25 cellular contexts compared by ENCODE assay signal in genomic region chr18:37328946-37329719, GRCh38.
"Had no signal": no experiment of that assay in that cellular context is flagged by ENCODE, and none has a peak within 500 bp of the region (broad histone marks: within the 10 kb centered on the region; RNA-seq: fewer than 3 reads in every experiment).

No MANE protein-coding gene starts in this region.

- H3K79me2 ChIP-seq: hepatocyte had no signal

- H3K36me3 Mint-ChIP-seq: naive B cell; stimulated activated memory B cell treated with anti-CD40 and anti-IgM and Interleukin-4, amounts not matched to agents 10 μg/mL and 1 μg/mL and 100 μg/mL, for 72 hours had no signal

- H3K36me3 ChIP-seq: colonic mucosa, neutrophil, right lobe of liver, spleen, tibial artery, upper lobe of left lung had no signal

- H3K27me3 Mint-ChIP-seq: stimulated activated naive CD8-positive, alpha-beta T cell treated with anti-CD3 and anti-CD28 coated beads, Interleukin-15, Interleukin-2, amounts not matched to agents 100 ng/mL and 50 ng/mL, for 24 hours had no signal

- H3K9me3 Mint-ChIP-seq: endodermal cell; nephron; stimulated activated memory B cell treated with anti-CD40 and anti-IgM and Interleukin-4, amounts not matched to agents 10 μg/mL and 1 μg/mL and 100 μg/mL, for 72 hours; stimulated activated naive CD8-positive, alpha-beta T cell treated with anti-CD3 and anti-CD28 coated beads, Interleukin-15, Interleukin-2, amounts not matched to agents 100 ng/mL and 50 ng/mL, for 24 hours had no signal

- DNase-seq: colonic mucosa; effector CD4-positive, alpha-beta T cell; endodermal cell; foreskin melanocyte; head of caudate nucleus; kidney; left colon; left ventricle myocardium superior; mesendoderm; naive B cell; psoas muscle; retina; right lobe of liver; spleen; stimulated activated CD4-positive, alpha-beta T cell treated with anti-CD3 and anti-CD28 coated beads, Interleukin-15, amount 100 ng/mL, for 24 hours; stimulated activated CD4-positive, alpha-beta T cell treated with anti-CD3 and anti-CD28 coated beads, Interleukin-1b, Interleukin-23, amount 100 ng/mL, for 48 hours; stimulated activated CD4-positive, alpha-beta T cell treated with anti-CD3 and anti-CD28 coated beads, Interleukin-4, amount 100 ng/mL, for 24 hours; tibial artery; upper lobe of left lung had no signal

- H3K27ac Mint-ChIP-seq: endodermal cell; naive B cell; nephron; stimulated activated memory B cell treated with anti-CD40 and anti-IgM and Interleukin-4, amounts not matched to agents 10 μg/mL and 1 μg/mL and 100 μg/mL, for 72 hours; stimulated activated naive CD8-positive, alpha-beta T cell treated with anti-CD3 and anti-CD28 coated beads, Interleukin-15, Interleukin-2, amounts not matched to agents 100 ng/mL and 50 ng/mL, for 24 hours had no signal

- H3K4me3 ChIP-seq: colonic mucosa, hepatocyte, lung, psoas muscle, right lobe of liver, spleen, tibial artery, upper lobe of left lung had no signal

- H3K4me1 Mint-ChIP-seq: endodermal cell; naive B cell; nephron; stimulated activated memory B cell treated with anti-CD40 and anti-IgM and Interleukin-4, amounts not matched to agents 10 μg/mL and 1 μg/mL and 100 μg/mL, for 72 hours had no signal

- H3K4me2 ChIP-seq: hepatocyte had no signal

- H3K9me3 ChIP-seq: colonic mucosa, neutrophil, psoas muscle, right lobe of liver, spleen, tibial artery, upper lobe of left lung had no signal

- ATAC-seq: left colon; left ventricle myocardium superior; psoas muscle; stimulated activated memory B cell treated with anti-CD40 and anti-IgM and Interleukin-4, amounts not matched to agents 10 μg/mL and 1 μg/mL and 100 μg/mL, for 72 hours had no signal

- H3K27me3 ChIP-seq: colonic mucosa, hepatocyte, neutrophil, right lobe of liver, spleen, upper lobe of left lung had no signal

- H3K4me3 Mint-ChIP-seq: endodermal cell; naive B cell; nephron; stimulated activated memory B cell treated with anti-CD40 and anti-IgM and Interleukin-4, amounts not matched to agents 10 μg/mL and 1 μg/mL and 100 μg/mL, for 72 hours; stimulated activated naive CD8-positive, alpha-beta T cell treated with anti-CD3 and anti-CD28 coated beads, Interleukin-15, Interleukin-2, amounts not matched to agents 100 ng/mL and 50 ng/mL, for 24 hours had no signal

- H2AFZ ChIP-seq: hepatocyte had no signal

- H3K27ac ChIP-seq: colonic mucosa, hepatocyte, neutrophil, psoas muscle, right lobe of liver, spleen, tibial artery, upper lobe of left lung had no signal

- H3K4me1 ChIP-seq: colonic mucosa, psoas muscle, right lobe of liver, spleen, tibial artery, upper lobe of left lung had no signal
